ENCODE assay signal across 10 cellular contexts in genomic region chrX:128106630-128107029, GRCh38. TPM values are rescaled to one million over a fixed set of nuclear protein-coding genes. Genes with fewer than 3 reads are reported as not detected.
DNase-seq lines count a peak whose midpoint lies in the region; ATAC-seq and TF ChIP-seq lines count a peak whose summit lies in the region.
"Had no signal": no experiment of that assay in that cellular context is flagged by ENCODE, and none has a peak within 500 bp of the region (broad histone marks: within the 10 kb centered on the region; RNA-seq: fewer than 3 reads in every experiment).

No MANE protein-coding gene starts in this region.

- ATAC-seq in GM19452 (IDR thresholded peaks at IDR 0.05; ENCODE audit: unreplicated experiment) (no peak), HG03039 (IDR thresholded peaks at IDR 0.05; ENCODE audit: unreplicated experiment) (no peak), HG02798 (IDR thresholded peaks at IDR 0.05; ENCODE audit: poor library complexity, unreplicated experiment) (no peak)

- no peaks in the 10 kb centered on the region for H3K4me1 Mint-ChIP-seq in endothelial cell (ENCODE audit: unreplicated experiment)

- no peak overlapping the region for H3K4me3 ChIP-seq in testis

- H3K27me3 Mint-ChIP-seq in endothelial cell (ENCODE audit: unreplicated experiment), result no peaks in the 10 kb centered on the region

- no peak overlapping the region for H3K27ac ChIP-seq in testis

- H3K36me3 Mint-ChIP-seq in endothelial cell (ENCODE audit: low read depth, unreplicated experiment), result no peaks in the 10 kb centered on the region

- TF ChIP-seq CTCF in endothelial cell (IDR thresholded peaks at IDR 0.05; ENCODE audit: unreplicated experiment) (no peak), testis (IDR thresholded peaks at IDR 0.05) (no peak)

- no peaks in the 10 kb centered on the region for H3K4me1 ChIP-seq in testis

- no peaks in the 10 kb centered on the region for H3K27me3 ChIP-seq in testis

- H3K4me3 Mint-ChIP-seq in endothelial cell (ENCODE audit: unreplicated experiment), result no peak overlapping the region

- no peaks in the 10 kb centered on the region for H3K9me3 ChIP-seq in testis

- no peaks in the 10 kb centered on the region for H3K36me3 ChIP-seq in testis (ENCODE audit: low read depth, missing control alignments)

- TF ChIP-seq POLR2A in testis (IDR thresholded peaks at IDR 0.05), result no peak

- peak; percentile 15 to 64 for DNase-seq in NCI-H524 (lab: John Stamatoyannopoulos, UW)
- no peak for DNase-seq in NCI-H524 treated with DMSO at 0.1 percent for 48 hours (lab: John Stamatoyannopoulos, UW)
- DNase-seq in NCI-H526 treated with DMSO at 0.1 percent for 48 hours (lab: John Stamatoyannopoulos, UW), result peak; percentile 1
- DNase-seq in endothelial cell (ENCODE audit: low spot score), result peak; percentile 4
- DNase-seq in testis, result peak; percentile 13
- DNase-seq: stimulated activated CD4-positive, alpha-beta T cell treated with anti-CD3 and anti-CD28 coated beads, Interleukin-1b, Interleukin-23, amount 100 ng/mL, for 48 hours had no signal

- 43% methylated on average over 1 of the region's 1 CpG for WGBS in testis, 2 donors

- no peaks in the 10 kb centered on the region for H3K9me3 Mint-ChIP-seq in endothelial cell (ENCODE audit: unreplicated experiment)

- intact Hi-C loops in testis (cut with DNase I; ENCODE audit: low total_unique reads), result no loop called here

- no peak overlapping the region for H3K27ac Mint-ChIP-seq in endothelial cell (ENCODE audit: unreplicated experiment)

RNA-seq across cellular contexts. Expression of gene ACTRT1, which starts 54.4 kb away (rescaled TPM):
- total RNA-seq in endothelial cell (ENCODE audit: unreplicated experiment), result not detected
- total RNA-seq in testis, result 1 to 10 TPM in 1 of 2 donors, under 1 TPM in 1; 0.74 to 2.1 TPM
- 2.1 TPM for polyA plus RNA-seq in testis (ENCODE audit: insufficient read depth, low read depth, low replicate concordance)
- total RNA-seq: urinary bladder had no signal
- polyA plus RNA-seq: urinary bladder had no signal
